ENCODE assay signal across 8 cellular contexts in genomic region chr18:44709297-44710117, GRCh38. TPM values are rescaled to one million over a fixed set of nuclear protein-coding genes. Genes with fewer than 3 reads are reported as not detected.
DNase-seq lines count a peak whose midpoint lies in the region; ATAC-seq and TF ChIP-seq lines count a peak whose summit lies in the region.

No MANE protein-coding gene starts in this region.

- CTCF ChIA-PET in activated CD4-positive, alpha-beta T cell treated with anti-CD3 and anti-CD28 coated beads, Interleukin-2, amount 10 ng/mL, durations not matched to agents 7 days and 5 days (lab: Charles Lee): interaction anchor here (0.7 to 2.4 kb wide), 3 partner anchors 9 to 28 kb away, joined by 4 to 6 read pairs (median 6); no protein-coding TSS in a partner anchor

- H3K4me3 ChIP-seq in endodermal cell (ENCODE audit: low read length): peak overlapping the region; percentile 15
- H3K4me3 ChIP-seq in testis: no peak overlapping the region

- no peaks in the 10 kb centered on the region for H3K9me3 Mint-ChIP-seq in activated CD4-positive, alpha-beta T cell treated with anti-CD3 and anti-CD28 coated beads, Interleukin-2, amount 10 ng/mL, durations not matched to agents 7 days and 5 days
- no peaks in the 10 kb centered on the region for H3K9me3 Mint-ChIP-seq in activated CD4-positive, alpha-beta T cell treated with anti-CD3 and anti-CD28 coated beads, Interleukin-2, amount 10 ng/mL, durations not matched to agents 24 days and 14 days
- H3K9me3 Mint-ChIP-seq in endodermal cell: no peaks in the 10 kb centered on the region

- no peak overlapping the region for H3K27ac ChIP-seq in endodermal cell (ENCODE audit: low read depth, low read length)
- H3K27ac ChIP-seq in testis: peak overlapping the region; percentile 62 to 65

- TF ChIP-seq CTCF in endodermal cell (conservative IDR thresholded peaks at IDR 0.05) (no peak), testis (IDR thresholded peaks at IDR 0.05) (no peak)

- H3K4me1 Mint-ChIP-seq in activated CD4-positive, alpha-beta T cell treated with anti-CD3 and anti-CD28 coated beads, Interleukin-2, amount 10 ng/mL, durations not matched to agents 7 days and 5 days: peaks cover 15% of the 10 kb centered on the region
- peaks cover 23% of the 10 kb centered on the region for H3K4me1 Mint-ChIP-seq in activated CD4-positive, alpha-beta T cell treated with anti-CD3 and anti-CD28 coated beads, Interleukin-2, amount 10 ng/mL, durations not matched to agents 24 days and 14 days
- H3K4me1 Mint-ChIP-seq in endodermal cell: peaks cover 46% of the 10 kb centered on the region

- H3K4me3 Mint-ChIP-seq in activated CD4-positive, alpha-beta T cell treated with anti-CD3 and anti-CD28 coated beads, Interleukin-2, amount 10 ng/mL, durations not matched to agents 7 days and 5 days: no peak overlapping the region
- H3K4me3 Mint-ChIP-seq in activated CD4-positive, alpha-beta T cell treated with anti-CD3 and anti-CD28 coated beads, Interleukin-2, amount 10 ng/mL, durations not matched to agents 24 days and 14 days: no peak overlapping the region
- no peak overlapping the region for H3K4me3 Mint-ChIP-seq in endodermal cell

- POLR2A ChIA-PET in activated CD4-positive, alpha-beta T cell treated with anti-CD3 and anti-CD28 coated beads, Interleukin-2, amount 10 ng/mL, durations not matched to agents 7 days and 5 days (lab: Charles Lee): no interaction called here

- H3K4me1 ChIP-seq in endodermal cell (ENCODE audit: control insufficient read depth, insufficient read depth, low read length) (peaks cover 16% of the 10 kb centered on the region), testis (peaks cover 14% of the 10 kb centered on the region)

- DNase-seq in activated CD4-positive, alpha-beta T cell treated with anti-CD3 and anti-CD28 coated beads, Interleukin-2, amount 10 ng/mL, durations not matched to agents 7 days and 5 days: no peak
- DNase-seq in activated CD4-positive, alpha-beta T cell treated with anti-CD3 and anti-CD28 coated beads, Interleukin-2, amount 10 ng/mL, durations not matched to agents 24 days and 14 days: no peak
- no peak for DNase-seq in endodermal cell
- DNase-seq in testis: no peak
- no peak for DNase-seq in NCI-H1048 (lab: John Stamatoyannopoulos, UW)
- no peak for DNase-seq in AML-193 (lab: John Stamatoyannopoulos, UW)
- DNase-seq in D341Med (ENCODE audit: low spot score): no peak

- H3K9me3 ChIP-seq in endodermal cell (ENCODE audit: control insufficient read depth, low read length) (peaks cover 9% of the 10 kb centered on the region), testis (no peaks in the 10 kb centered on the region)

- H3K36me3 Mint-ChIP-seq in activated CD4-positive, alpha-beta T cell treated with anti-CD3 and anti-CD28 coated beads, Interleukin-2, amount 10 ng/mL, durations not matched to agents 7 days and 5 days (ENCODE audit: low read depth): peaks cover 2% of the 10 kb centered on the region
- H3K36me3 Mint-ChIP-seq in activated CD4-positive, alpha-beta T cell treated with anti-CD3 and anti-CD28 coated beads, Interleukin-2, amount 10 ng/mL, durations not matched to agents 24 days and 14 days (ENCODE audit: low read depth): peaks cover 16% of the 10 kb centered on the region
- H3K36me3 Mint-ChIP-seq in endodermal cell (ENCODE audit: low read depth): peaks cover 25% of the 10 kb centered on the region

- H3K36me3 ChIP-seq in endodermal cell (ENCODE audit: control insufficient read depth, insufficient read depth, low read length) (peaks cover 23% of the 10 kb centered on the region), testis (ENCODE audit: low read depth, missing control alignments) (no peaks in the 10 kb centered on the region)

- H3K27me3 ChIP-seq in endodermal cell (ENCODE audit: control insufficient read depth, insufficient read depth, low read length, poor library complexity, severe bottlenecking) (no peaks in the 10 kb centered on the region), testis (no peaks in the 10 kb centered on the region)

- peak; percentile 98 for ATAC-seq in HG03095 (IDR thresholded peaks at IDR 0.05; ENCODE audit: unreplicated experiment)

- intact Hi-C loops in activated CD4-positive, alpha-beta T cell treated with anti-CD3 and anti-CD28 coated beads, Interleukin-2, amount 10 ng/mL, durations not matched to agents 24 days and 14 days (cut with micrococcal nuclease): loop anchor here (2.0 kb wide), 1 partner anchor 15 kb away; no protein-coding TSS in a partner anchor
- intact Hi-C loops in testis (cut with DNase I; ENCODE audit: low total_unique reads): no loop called here

- WGBS in endodermal cell (ENCODE audit: insufficient coverage in 1 of 2, insufficient read length in 1 of 2), 2 experiments: 69 to 87% methylated on average over 3 to 9 of the region's 9 CpGs
- 68% methylated on average over 9 of the region's 9 CpGs for WGBS in testis, 2 donors

- peak overlapping the region; percentile 52 for H3K27ac Mint-ChIP-seq in activated CD4-positive, alpha-beta T cell treated with anti-CD3 and anti-CD28 coated beads, Interleukin-2, amount 10 ng/mL, durations not matched to agents 7 days and 5 days
- H3K27ac Mint-ChIP-seq in activated CD4-positive, alpha-beta T cell treated with anti-CD3 and anti-CD28 coated beads, Interleukin-2, amount 10 ng/mL, durations not matched to agents 24 days and 14 days: no peak overlapping the region
- H3K27ac Mint-ChIP-seq in endodermal cell: no peak overlapping the region

- no peak for TF ChIP-seq POLR2A in testis (IDR thresholded peaks at IDR 0.05)

- peaks cover 32% of the 10 kb centered on the region for H3K27me3 Mint-ChIP-seq in activated CD4-positive, alpha-beta T cell treated with anti-CD3 and anti-CD28 coated beads, Interleukin-2, amount 10 ng/mL, durations not matched to agents 7 days and 5 days
- peaks cover 27% of the 10 kb centered on the region for H3K27me3 Mint-ChIP-seq in activated CD4-positive, alpha-beta T cell treated with anti-CD3 and anti-CD28 coated beads, Interleukin-2, amount 10 ng/mL, durations not matched to agents 24 days and 14 days
- no peaks in the 10 kb centered on the region for H3K27me3 Mint-ChIP-seq in endodermal cell (ENCODE audit: insufficient read depth)

- no peak overlapping the region for H3K9ac ChIP-seq in endodermal cell (ENCODE audit: extremely low read depth, low read length, poor library complexity, severe bottlenecking)

RNA-seq across cellular contexts. Expression of gene SETBP1, which starts 28.8 kb away (rescaled TPM):
- 1 to 10 TPM; 3.7 to 4.4 TPM for total RNA-seq in activated CD4-positive, alpha-beta T cell treated with anti-CD3 and anti-CD28 coated beads, Interleukin-2, amount 10 ng/mL, durations not matched to agents 7 days and 5 days
- total RNA-seq in activated CD4-positive, alpha-beta T cell treated with anti-CD3 and anti-CD28 coated beads, Interleukin-2, amount 10 ng/mL, durations not matched to agents 24 days and 14 days: 21.9 and 22.6 TPM in 2 replicates
- 10 to 100 TPM; 17.3 to 20.1 TPM for total RNA-seq in endodermal cell
- 18.5 TPM for polyA plus RNA-seq in endodermal cell (2013, experiment 1 of 2)
- polyA plus RNA-seq in endodermal cell (2013, experiment 2 of 2): 16.6 TPM
- total RNA-seq in testis: 10 to 100 TPM; 33.1 to 34.7 TPM
- polyA plus RNA-seq in testis (ENCODE audit: insufficient read depth, low read depth, low replicate concordance): 6.2 TPM
